Comparison of ENCODE assay signal across 8 cellular contexts in genomic region chr2:173448938-173449471, GRCh38.
A peak's percentile ranks its signal among the peaks of the same experiment; 100 is the strongest.
DNase-seq lines count a peak whose midpoint lies in the region; ATAC-seq and TF ChIP-seq lines count a peak whose summit lies in the region.

No MANE protein-coding gene starts in this region.

- DNase-seq in A673 (ENCODE audit: low spot score) (peak; percentile 92), Karpas-422 (peak; percentile 96), SK-N-MC (ENCODE audit: low read depth, low spot score) (peak; percentile 40), left ventricle myocardium inferior (peak; percentile 81), retina (peak; percentile 74)
- DNase-seq in activated naive CD8-positive, alpha-beta T cell treated with anti-CD3 and anti-CD28 coated beads, Interleukin-2, amount 50 U/mL, for 24 hours, result peak; percentile 73

- H4K20me1 ChIP-seq in Karpas-422 (ENCODE audit: insufficient read depth, low read depth, low read length), result no peaks in the 10 kb centered on the region

- H3K9me3 ChIP-seq in A673 (ENCODE audit: low read depth, low read length, poor library complexity, severe bottlenecking), result no peaks in the 10 kb centered on the region
- H3K9me3 ChIP-seq in Karpas-422 (ENCODE audit: low read length), result no peaks in the 10 kb centered on the region
- H3K9me3 ChIP-seq in SK-N-MC (ENCODE audit: low read depth, low read length), result no peaks in the 10 kb centered on the region
- no peaks in the 10 kb centered on the region for H3K9me3 ChIP-seq in left ventricle myocardium inferior (replicated peaks)

- POLR2A ChIA-PET in A673 (lab: Charles Lee; ENCODE audit: low non-redundant PET), result no interaction called here

- BruUV-seq in A673 (replicated peaks; lab: Mats Ljungman, UMichigan), result no TSS peak

- H2AFZ ChIP-seq in Karpas-422 (ENCODE audit: low read length), result peak overlapping the region; percentile 97

- H3K36me3 ChIP-seq in A673 (ENCODE audit: insufficient read depth, low read length, poor library complexity, severe bottlenecking), result no peaks in the 10 kb centered on the region
- H3K36me3 ChIP-seq in Karpas-422 (ENCODE audit: insufficient read depth, low read length), result no peaks in the 10 kb centered on the region
- no peaks in the 10 kb centered on the region for H3K36me3 ChIP-seq in SK-N-MC (ENCODE audit: insufficient read depth, low read length)
- no peaks in the 10 kb centered on the region for H3K36me3 ChIP-seq in left ventricle myocardium inferior

- H3K4me3 Mint-ChIP-seq in activated naive CD8-positive, alpha-beta T cell treated with anti-CD3 and anti-CD28 coated beads, Interleukin-2, amount 50 U/mL, for 24 hours, result peak overlapping the region; percentile 42

- H3K4me3 ChIP-seq in A673 (ENCODE audit: low read depth, low read length, poor library complexity, severe bottlenecking) (peak overlapping the region; percentile 41), Karpas-422 (ENCODE audit: low read length) (peak overlapping the region; percentile 63; the same call in 1 of the 2 replicates), SK-N-MC (peak overlapping the region; percentile 62), left ventricle myocardium inferior (peak overlapping the region; percentile 56)

- peak overlapping the region; percentile 64 for H3K9ac ChIP-seq in Karpas-422 (ENCODE audit: low read length)
- H3K9ac ChIP-seq in SK-N-MC (ENCODE audit: insufficient read length), result no peak overlapping the region

- H3K27me3 ChIP-seq in A673 (replicated peaks; ENCODE audit: insufficient read depth, low read depth, low read length, poor library complexity) (peaks cover 14% of the 10 kb centered on the region), Karpas-422 (ENCODE audit: low read length) (no peaks in the 10 kb centered on the region), left ventricle myocardium inferior (ENCODE audit: low read depth) (peaks cover 5% of the 10 kb centered on the region)

- CTCF ChIA-PET in A673 (lab: Charles Lee), result interaction anchor here (0.6 to 1.7 kb wide), 9 partner anchors 8 to 815 kb away, joined by 3 to 13 read pairs (median 3); no protein-coding TSS in a partner anchor

- peak; percentile 89 for TF ChIP-seq CTCF in A673 (conservative IDR thresholded peaks at IDR 0.05; ENCODE audit: low read depth, low read length)
- peak; percentile 79 for TF ChIP-seq CTCF in left ventricle myocardium inferior (IDR thresholded peaks at IDR 0.05; ENCODE audit: borderline replicate concordance)

- H3K27ac ChIP-seq in A673 (ENCODE audit: low read depth, low read length, poor library complexity, severe bottlenecking), result no peak overlapping the region
- no peak overlapping the region for H3K27ac ChIP-seq in Karpas-422 (ENCODE audit: low read length)
- no peak overlapping the region for H3K27ac ChIP-seq in SK-N-MC
- H3K27ac ChIP-seq in left ventricle myocardium inferior (replicated peaks), result peak overlapping the region; percentile 78

- H3K9me2 ChIP-seq in Karpas-422 (replicated peaks; ENCODE audit: insufficient read depth, low read length), result no peaks in the 10 kb centered on the region

- no peaks in the 10 kb centered on the region for H3K79me2 ChIP-seq in Karpas-422 (ENCODE audit: low read length)

- peak overlapping the region; percentile 72 for H3K4me2 ChIP-seq in Karpas-422 (ENCODE audit: low read depth, low read length, poor library complexity, severe bottlenecking)

- peaks cover 9% of the 10 kb centered on the region for H3K27me3 Mint-ChIP-seq in activated naive CD8-positive, alpha-beta T cell treated with anti-CD3 and anti-CD28 coated beads, Interleukin-2, amount 50 U/mL, for 24 hours

- no peaks in the 10 kb centered on the region for H3K4me1 ChIP-seq in A673 (ENCODE audit: insufficient read depth, low read length, poor library complexity, severe bottlenecking)
- peaks cover 10% of the 10 kb centered on the region for H3K4me1 ChIP-seq in Karpas-422 (ENCODE audit: low read length)
- no peaks in the 10 kb centered on the region for H3K4me1 ChIP-seq in left ventricle myocardium inferior

- intact Hi-C loops in A673 (cut with micrococcal nuclease; ENCODE audit: unreplicated experiment), result loop anchor here (2.0 to 5.0 kb wide), 3 partner anchors 46 to 893 kb away; no protein-coding TSS in a partner anchor
- intact Hi-C loops in left ventricle myocardium inferior (cut with micrococcal nuclease), result loop anchor here (5.0 kb wide), 1 partner anchor 47 kb away; no protein-coding TSS in a partner anchor

- no peaks in the 10 kb centered on the region for H3K36me3 Mint-ChIP-seq in activated naive CD8-positive, alpha-beta T cell treated with anti-CD3 and anti-CD28 coated beads, Interleukin-2, amount 50 U/mL, for 24 hours (ENCODE audit: low read depth)

- H3K27ac Mint-ChIP-seq in activated naive CD8-positive, alpha-beta T cell treated with anti-CD3 and anti-CD28 coated beads, Interleukin-2, amount 50 U/mL, for 24 hours, result no peak overlapping the region

- peaks cover 17% of the 10 kb centered on the region for H3K4me1 Mint-ChIP-seq in activated naive CD8-positive, alpha-beta T cell treated with anti-CD3 and anti-CD28 coated beads, Interleukin-2, amount 50 U/mL, for 24 hours

- H3K9me3 Mint-ChIP-seq in activated naive CD8-positive, alpha-beta T cell treated with anti-CD3 and anti-CD28 coated beads, Interleukin-2, amount 50 U/mL, for 24 hours, result no peaks in the 10 kb centered on the region

- ATAC-seq in GM19043 (IDR thresholded peaks at IDR 0.05; ENCODE audit: low read depth, unreplicated experiment), result peak; percentile 80
- ATAC-seq in activated naive CD8-positive, alpha-beta T cell treated with anti-CD3 and anti-CD28 coated beads, Interleukin-2, amount 50 U/mL, for 24 hours, result peak; percentile 33
- ATAC-seq in GM18498 (IDR thresholded peaks at IDR 0.05; ENCODE audit: unreplicated experiment), result no peak

Comparison
In these comparisons a context has a peak if more than half of its experiments do, and no peak if none do; other contexts are left out.
1. DNase-seq: peak in every context shown above with its lines; median percentile 96 in Karpas-422; 92 in A673; 81 in left ventricle myocardium inferior; 74 in retina; 73 in activated naive CD8-positive, alpha-beta T cell treated with anti-CD3 and anti-CD28 coated beads, Interleukin-2, amount 50 U/mL, for 24 hours; 40 in SK-N-MC.